19 cellular contexts compared by ENCODE assay signal in the genomic region with DNA sequence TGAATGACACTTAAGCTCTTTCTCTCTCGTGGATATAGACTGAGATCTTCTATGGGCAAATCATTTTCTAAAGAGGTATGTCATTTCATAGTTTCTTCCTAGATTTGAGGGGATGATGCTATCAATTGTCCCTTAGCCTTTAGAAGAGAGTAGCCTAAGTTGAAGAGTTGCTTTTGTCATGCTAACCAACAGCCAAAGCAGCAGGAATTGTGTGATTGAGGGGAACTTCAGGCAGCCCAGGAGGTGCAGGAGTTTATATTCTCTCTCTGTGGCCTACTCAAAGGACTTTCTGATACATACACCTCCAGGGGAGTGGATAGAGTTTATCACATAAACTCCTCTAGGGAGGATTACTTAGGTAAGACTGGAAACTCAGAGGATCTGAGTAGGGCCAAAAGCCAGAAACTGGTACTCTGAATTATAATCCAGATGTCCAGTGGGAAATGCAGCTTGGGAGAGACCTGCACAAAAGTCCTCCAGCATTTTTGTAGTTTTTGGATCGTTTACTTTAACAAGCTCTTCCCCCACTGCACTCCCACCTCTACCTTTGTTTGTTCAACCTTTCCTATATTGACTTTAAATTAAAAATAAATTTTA.
A peak's percentile ranks its signal among the peaks of the same experiment; 100 is the strongest.
DNase-seq lines count a peak whose midpoint lies in the region; ATAC-seq, FAIRE-seq and TF ChIP-seq lines count a peak whose summit lies in the region.
"Had no signal": no experiment of that assay in that cellular context is flagged by ENCODE, and none has a peak within 500 bp of the region (broad histone marks: within the 10 kb centered on the region; RNA-seq: fewer than 3 reads in every experiment).

No MANE protein-coding gene starts in this region.

- no peak for DNase-seq in D721Med (ENCODE audit: insufficient read length, low spot score)
- no peak for DNase-seq in esophagus muscularis mucosa (ENCODE audit: extremely low spot score)
- DNase-seq in iPS DF 6.9 (ENCODE audit: low read depth, low spot score): peak; percentile 18
- no peak for DNase-seq in A673 (ENCODE audit: low spot score)
- DNase-seq in CD8-positive, alpha-beta T cell: no peak
- no peak for DNase-seq in stimulated activated naive CD8-positive, alpha-beta T cell treated with anti-CD3 and anti-CD28 coated beads, Interleukin-15, Interleukin-2, amounts not matched to agents 100 U/mL and 50 U/mL, for 24 hours
- no peak for DNase-seq in natural killer cell treated with Interleukin-12 subunit alpha and Interleukin-12 subunit beta and Interleukin-15 and Interleukin-18, amount 100 ng/mL, for 72 hours (ENCODE audit: low spot score)
- DNase-seq: CD4-positive, CD25-positive, alpha-beta regulatory T cell; DMS79 treated with DMSO at 0.1 percent for 48 hours; GDM1; GOT3; MM.1S; NCI-H1417 treated with DMSO at 0.1 percent for 48 hours; NCI-H2029; NCI-H2171 treated with DMSO at 0.1 percent for 48 hours; NCI-H82 had no signal

- TF ChIP-seq CTCF in D721Med (IDR thresholded peaks at IDR 0.05; ENCODE audit: insufficient read depth, missing control alignments): no peak
- TF ChIP-seq CTCF in esophagus muscularis mucosa (IDR thresholded peaks at IDR 0.05): no peak
- no peak for TF ChIP-seq CTCF in A673 (conservative IDR thresholded peaks at IDR 0.05; ENCODE audit: low read depth, low read length)
- no peak for TF ChIP-seq CTCF in CD8-positive, alpha-beta T cell (IDR thresholded peaks at IDR 0.05)

- H3K27ac Mint-ChIP-seq in CD8-positive, alpha-beta T cell: no peak overlapping the region
- no peak overlapping the region for H3K27ac Mint-ChIP-seq in natural killer cell treated with Interleukin-12 subunit alpha and Interleukin-12 subunit beta and Interleukin-15 and Interleukin-18, amount 100 ng/mL, for 72 hours
- H3K27ac Mint-ChIP-seq: CD4-positive, CD25-positive, alpha-beta regulatory T cell had no signal

- ATAC-seq in CD8-positive, alpha-beta T cell: no peak
- ATAC-seq in stimulated activated naive CD8-positive, alpha-beta T cell treated with anti-CD3 and anti-CD28 coated beads, Interleukin-15, Interleukin-2, amounts not matched to agents 100 U/mL and 50 U/mL, for 24 hours: no peak
- ATAC-seq in natural killer cell treated with Interleukin-12 subunit alpha and Interleukin-12 subunit beta and Interleukin-15 and Interleukin-18, amount 100 ng/mL, for 72 hours: no peak

- no peaks in the 10 kb centered on the region for H3K36me3 Mint-ChIP-seq in CD8-positive, alpha-beta T cell
- H3K36me3 Mint-ChIP-seq in natural killer cell treated with Interleukin-12 subunit alpha and Interleukin-12 subunit beta and Interleukin-15 and Interleukin-18, amount 100 ng/mL, for 72 hours: no peaks in the 10 kb centered on the region
- H3K36me3 Mint-ChIP-seq: CD4-positive, CD25-positive, alpha-beta regulatory T cell had no signal

- H3K27me3 Mint-ChIP-seq in CD8-positive, alpha-beta T cell (ENCODE audit: low read depth): no peaks in the 10 kb centered on the region
- no peaks in the 10 kb centered on the region for H3K27me3 Mint-ChIP-seq in natural killer cell treated with Interleukin-12 subunit alpha and Interleukin-12 subunit beta and Interleukin-15 and Interleukin-18, amount 100 ng/mL, for 72 hours
- H3K27me3 Mint-ChIP-seq: CD4-positive, CD25-positive, alpha-beta regulatory T cell had no signal

- no peaks in the 10 kb centered on the region for H3K4me1 ChIP-seq in esophagus muscularis mucosa
- no peaks in the 10 kb centered on the region for H3K4me1 ChIP-seq in iPS DF 6.9 (ENCODE audit: control insufficient read depth, insufficient read depth, low read length)
- peaks cover 0 to 8% (median 2%) of the 10 kb centered on the region in 3 donors for H3K4me1 ChIP-seq in skeletal muscle tissue (ENCODE audit: control insufficient read depth in 3 of 3, insufficient read depth in 3 of 3, low read length in 3 of 3)
- no peaks in the 10 kb centered on the region for H3K4me1 ChIP-seq in A673 (ENCODE audit: insufficient read depth, low read length, poor library complexity, severe bottlenecking)
- no peaks in the 10 kb centered on the region for H3K4me1 ChIP-seq in CD8-positive, alpha-beta T cell (ENCODE audit: insufficient read depth, low read length)

- intact Hi-C loops in esophagus muscularis mucosa (cut with DNase I) (no loop called here), A673 (cut with micrococcal nuclease; ENCODE audit: unreplicated experiment) (no loop called here)
- intact Hi-C loops in CD8-positive, alpha-beta T cell (cut with DNase I, micrococcal nuclease): no loop called here

- H3K27me3 ChIP-seq in esophagus muscularis mucosa (no peaks in the 10 kb centered on the region), iPS DF 6.9 (ENCODE audit: control insufficient read depth, insufficient read depth, low read length) (no peaks in the 10 kb centered on the region), skeletal muscle tissue (ENCODE audit: control insufficient read depth in 3 of 3, insufficient read depth in 3 of 3, low read length in 3 of 3) (no peaks in the 10 kb centered on the region), A673 (replicated peaks; ENCODE audit: insufficient read depth, low read depth, low read length, poor library complexity) (peaks cover 18% of the 10 kb centered on the region)
- H3K27me3 ChIP-seq in CD8-positive, alpha-beta T cell (ENCODE audit: insufficient read depth, low read length): no peaks in the 10 kb centered on the region

- TF ChIP-seq EP300 in esophagus muscularis mucosa (IDR thresholded peaks at IDR 0.05): no peak

- H3K9me3 Mint-ChIP-seq in CD8-positive, alpha-beta T cell: no peaks in the 10 kb centered on the region
- H3K9me3 Mint-ChIP-seq in natural killer cell treated with Interleukin-12 subunit alpha and Interleukin-12 subunit beta and Interleukin-15 and Interleukin-18, amount 100 ng/mL, for 72 hours: peaks cover 8% of the 10 kb centered on the region

- no peaks in the 10 kb centered on the region for H3K4me1 Mint-ChIP-seq in CD8-positive, alpha-beta T cell (ENCODE audit: low read depth)
- H3K4me1 Mint-ChIP-seq in natural killer cell treated with Interleukin-12 subunit alpha and Interleukin-12 subunit beta and Interleukin-15 and Interleukin-18, amount 100 ng/mL, for 72 hours (ENCODE audit: low read depth in 2 of 2): no peaks in the 10 kb centered on the region
- H3K4me1 Mint-ChIP-seq: CD4-positive, CD25-positive, alpha-beta regulatory T cell had no signal

- CTCF ChIA-PET in A673 (lab: Charles Lee): no interaction called here
- CTCF ChIA-PET in CD8-positive, alpha-beta T cell (lab: Charles Lee): no interaction called here

- H3K9ac ChIP-seq in skeletal muscle tissue (ENCODE audit: low read depth in 1 of 3, low read length in 3 of 3): no peak overlapping the region

- WGBS in esophagus muscularis mucosa: 72% methylated on average over 2 of the region's 2 CpGs
- no CpG with 5 or more reads among the region's 2 CpGs for WGBS in iPS DF 6.9 (ENCODE audit: insufficient coverage, insufficient read length)

- BruUV-seq in A673 (replicated peaks; lab: Mats Ljungman, UMichigan): no TSS peak

- H3K4me3 Mint-ChIP-seq in CD8-positive, alpha-beta T cell: no peak overlapping the region
- H3K4me3 Mint-ChIP-seq in natural killer cell treated with Interleukin-12 subunit alpha and Interleukin-12 subunit beta and Interleukin-15 and Interleukin-18, amount 100 ng/mL, for 72 hours: no peak overlapping the region
- H3K4me3 Mint-ChIP-seq: CD4-positive, CD25-positive, alpha-beta regulatory T cell had no signal

- H3K27ac ChIP-seq in esophagus muscularis mucosa (replicated peaks in 1 of 4) (peak overlapping the region in 3 of 4 donors; percentile 23 to 40 (median 35)), iPS DF 6.9 (ENCODE audit: low read length) (no peak overlapping the region), skeletal muscle tissue (ENCODE audit: low read depth, low read length) (peak overlapping the region; percentile 36), A673 (ENCODE audit: low read depth, low read length, poor library complexity, severe bottlenecking) (no peak overlapping the region)
- no peak overlapping the region for H3K27ac ChIP-seq in CD8-positive, alpha-beta T cell (ENCODE audit: low read depth, low read length)

- H3K9me3 ChIP-seq in esophagus muscularis mucosa (no peaks in the 10 kb centered on the region), iPS DF 6.9 (ENCODE audit: control insufficient read depth, insufficient read depth, low read length) (no peaks in the 10 kb centered on the region), skeletal muscle tissue (ENCODE audit: control insufficient read depth in 3 of 3, low read length in 3 of 3) (no peaks in the 10 kb centered on the region), A673 (ENCODE audit: low read depth, low read length, poor library complexity, severe bottlenecking) (no peaks in the 10 kb centered on the region)
- no peaks in the 10 kb centered on the region for H3K9me3 ChIP-seq in CD8-positive, alpha-beta T cell (ENCODE audit: low read length)

- FAIRE-seq in D721Med (lab: Jason Lieb, UNC): peak; percentile 93
- FAIRE-seq: A204.1, GM12892 had no signal

- POLR2A ChIA-PET in A673 (lab: Charles Lee; ENCODE audit: low non-redundant PET): no interaction called here
- POLR2A ChIA-PET in CD8-positive, alpha-beta T cell (lab: Charles Lee): no interaction called here

- TF ChIP-seq POLR2A in esophagus muscularis mucosa (IDR thresholded peaks at IDR 0.05; ENCODE audit: low read depth): no peak

- no peaks in the 10 kb centered on the region for H3K36me3 ChIP-seq in esophagus muscularis mucosa
- no peaks in the 10 kb centered on the region for H3K36me3 ChIP-seq in iPS DF 6.9 (ENCODE audit: control insufficient read depth, insufficient read depth, low read length)
- no peaks in the 10 kb centered on the region for H3K36me3 ChIP-seq in skeletal muscle tissue (ENCODE audit: control insufficient read depth in 3 of 3, insufficient read depth in 3 of 3, low read length in 3 of 3)
- no peaks in the 10 kb centered on the region for H3K36me3 ChIP-seq in A673 (ENCODE audit: insufficient read depth, low read length, poor library complexity, severe bottlenecking)
- no peaks in the 10 kb centered on the region for H3K36me3 ChIP-seq in CD8-positive, alpha-beta T cell (ENCODE audit: insufficient read depth, low read length)

- H3K4me3 ChIP-seq in esophagus muscularis mucosa (no peak overlapping the region), iPS DF 6.9 (ENCODE audit: low read length) (no peak overlapping the region), skeletal muscle tissue (ENCODE audit: low read length in 3 of 3) (no peak overlapping the region), A673 (ENCODE audit: low read depth, low read length, poor library complexity, severe bottlenecking) (no peak overlapping the region)
- no peak overlapping the region for H3K4me3 ChIP-seq in CD8-positive, alpha-beta T cell (ENCODE audit: low read depth, low read length)

Comparison
In these comparisons a context has a peak if more than half of its experiments do, and no peak if none do; other contexts are left out.
1. H3K27ac ChIP-seq: peak in esophagus muscularis mucosa (3 of 4) and skeletal muscle tissue (single experiment); none in iPS DF 6.9 (single experiment), A673 (single experiment) and CD8-positive, alpha-beta T cell (single experiment).